ENCODE assay signal across 18 cellular contexts in genomic region chr3:15313461-15313860, GRCh38. TPM values are rescaled to one million over a fixed set of nuclear protein-coding genes. Genes with fewer than 3 reads are reported as not detected.
DNase-seq lines count a peak whose midpoint lies in the region; ATAC-seq and TF ChIP-seq lines count a peak whose summit lies in the region.
"Had no signal": no experiment of that assay in that cellular context is flagged by ENCODE, and none has a peak within 500 bp of the region (broad histone marks: within the 10 kb centered on the region; RNA-seq: fewer than 3 reads in every experiment).

No MANE protein-coding gene starts in this region.

- no peak for TF ChIP-seq POLR2A in right lobe of liver (IDR thresholded peaks at IDR 0.05)

- H3K4me3 Mint-ChIP-seq in CD8-positive, alpha-beta memory T cell: peak overlapping the region in 2 of 7 donors; percentile 9 to 43
- H3K4me3 Mint-ChIP-seq in naive thymus-derived CD8-positive, alpha-beta T cell: peak overlapping the region in 3 of 10 donors; percentile 10 to 51 (median 50)
- H3K4me3 Mint-ChIP-seq: GM23338 had no signal

- H3K9me3 ChIP-seq in CD8-positive, alpha-beta memory T cell (ENCODE audit: low read length): no peaks in the 10 kb centered on the region
- H3K9me3 ChIP-seq in SK-N-SH: no peaks in the 10 kb centered on the region
- no peaks in the 10 kb centered on the region for H3K9me3 ChIP-seq in right lobe of liver
- H3K9me3 ChIP-seq in PC-3 (ENCODE audit: low read length): no peaks in the 10 kb centered on the region

- H3K9ac ChIP-seq in SK-N-SH: no peak overlapping the region
- no peak overlapping the region for H3K9ac ChIP-seq in PC-3 (ENCODE audit: low read length)

- no peaks in the 10 kb centered on the region for H3K9me2 ChIP-seq in SK-N-SH
- no peaks in the 10 kb centered on the region for H3K9me2 ChIP-seq in PC-3 (replicated peaks; ENCODE audit: low read length)

- no peak overlapping the region for H3K4me3 ChIP-seq in CD8-positive, alpha-beta memory T cell (ENCODE audit: low read length)
- H3K4me3 ChIP-seq in SK-N-SH (ENCODE audit: low read depth in 2 of 2, low read length in 1 of 2): no peak overlapping the region
- no peak overlapping the region for H3K4me3 ChIP-seq in right lobe of liver
- H3K4me3 ChIP-seq in PC-3 (ENCODE audit: low read length): no peak overlapping the region
- H3K4me3 ChIP-seq: GM23338 had no signal

- peaks cover 13% of the 10 kb centered on the region for H3F3A ChIP-seq in SK-N-SH (replicated peaks; ENCODE audit: insufficient read depth)
- H3F3A ChIP-seq in PC-3 (ENCODE audit: low read length, unreplicated experiment): peaks cover 14% of the 10 kb centered on the region

- H3K36me3 Mint-ChIP-seq in CD8-positive, alpha-beta memory T cell: peaks cover 0 to 7% (median 4%) of the 10 kb centered on the region in 3 donors
- peaks cover 0 to 3% (median 0%) of the 10 kb centered on the region in 3 donors for H3K36me3 Mint-ChIP-seq in naive thymus-derived CD8-positive, alpha-beta T cell

- no peak for TF ChIP-seq EP300 in SK-N-SH (IDR thresholded peaks at IDR 0.05; ENCODE audit: borderline replicate concordance in 1 of 2, low read depth in 1 of 2, low read length in 1 of 2)

- peaks cover 75 to 90% (median 89%) of the 10 kb centered on the region in 3 donors for H3K4me1 Mint-ChIP-seq in CD8-positive, alpha-beta memory T cell
- peaks cover 10 to 84% (median 59%) of the 10 kb centered on the region in 4 donors for H3K4me1 Mint-ChIP-seq in naive thymus-derived CD8-positive, alpha-beta T cell

- CTCF ChIA-PET in CD8-positive, alpha-beta memory T cell (lab: Charles Lee): interaction anchor here (1.7 to 4.7 kb wide), 3 partner anchors 8 to 46 kb away, joined by 3 to 22 read pairs (median 8); partner anchors contain the start of gene SH3BP5
- CTCF ChIA-PET in SK-N-SH (lab: Yijun Ruan, JAX) (interaction anchor here (1.3 to 1.9 kb wide), 2 partner anchors 12 to 46 kb away, joined by 4 to 6 read pairs; no protein-coding TSS in a partner anchor), PC-3 (lab: Charles Lee) (no interaction called here)

- H3K27me3 Mint-ChIP-seq in CD8-positive, alpha-beta memory T cell: no peaks in the 10 kb centered on the region
- no peaks in the 10 kb centered on the region for H3K27me3 Mint-ChIP-seq in naive thymus-derived CD8-positive, alpha-beta T cell

- WGBS in SK-N-SH (ENCODE audit: low lambda C conversion rate): 92% methylated on average over 4 of the region's 4 CpGs
- 92% methylated on average over 4 of the region's 4 CpGs for WGBS in right lobe of liver (ENCODE audit: insufficient coverage, low coverage, low lambda C conversion rate, missing lambda C conversion rate)

- peaks cover 86% of the 10 kb centered on the region for H3K4me1 ChIP-seq in CD8-positive, alpha-beta memory T cell (ENCODE audit: insufficient read depth, low read length)
- H3K4me1 ChIP-seq in SK-N-SH (ENCODE audit: control insufficient read depth in 1 of 2, insufficient read depth in 2 of 2, low read depth in 1 of 2, low read length in 1 of 2) (peaks cover 2 to 37% of the 10 kb centered on the region in 2 experiments; a peak in 3 of 4 replicates), right lobe of liver (peaks cover 0 to 20% (median 6%) of the 10 kb centered on the region in 4 donors), PC-3 (ENCODE audit: insufficient read depth, low read length) (peaks cover 37% of the 10 kb centered on the region)

- intact Hi-C loops in right lobe of liver (cut with DNase I) (no loop called here), PC-3 (cut with micrococcal nuclease) (no loop called here)

- no peaks in the 10 kb centered on the region for H4K20me1 ChIP-seq in SK-N-SH (ENCODE audit: insufficient read depth)
- H4K20me1 ChIP-seq in PC-3 (ENCODE audit: low read length): no peaks in the 10 kb centered on the region

- POLR2A ChIA-PET in CD8-positive, alpha-beta memory T cell (lab: Charles Lee): no interaction called here
- POLR2A ChIA-PET in naive thymus-derived CD8-positive, alpha-beta T cell (lab: Charles Lee): no interaction called here
- POLR2A ChIA-PET in SK-N-SH (lab: Yijun Ruan, JAX) (no interaction called here), PC-3 (lab: Charles Lee; ENCODE audit: unreplicated experiment) (no interaction called here)

- BruUV-seq in PC-3 (replicated peaks; lab: Mats Ljungman, UMichigan): no TSS peak

- H2AFZ ChIP-seq in SK-N-SH (ENCODE audit: low read depth) (no peak overlapping the region), PC-3 (ENCODE audit: low read length) (no peak overlapping the region)
- H2AFZ ChIP-seq: GM23338 had no signal

- peak overlapping the region in 7 of 8 donors; percentile 17 to 83 (median 57) for H3K27ac Mint-ChIP-seq in CD8-positive, alpha-beta memory T cell
- peak overlapping the region in 4 of 10 donors; percentile 14 to 50 (median 33) for H3K27ac Mint-ChIP-seq in naive thymus-derived CD8-positive, alpha-beta T cell

- TF ChIP-seq RAD21 in SK-N-SH (IDR thresholded peaks at IDR 0.05; ENCODE audit: low read length): no peak

- no peak overlapping the region for H3K27ac ChIP-seq in CD8-positive, alpha-beta memory T cell (ENCODE audit: low read depth, low read length)
- H3K27ac ChIP-seq in SK-N-SH (ENCODE audit: low read depth in 2 of 2, low read length in 1 of 2) (no peak overlapping the region), right lobe of liver (no peak overlapping the region), PC-3 (ENCODE audit: low read length) (no peak overlapping the region)

- peaks cover 1% of the 10 kb centered on the region; the same call in 1 of the 2 replicates for H3K79me2 ChIP-seq in SK-N-SH (ENCODE audit: insufficient read depth)
- H3K79me2 ChIP-seq in PC-3 (ENCODE audit: low read length): peaks cover 36% of the 10 kb centered on the region

- DNase-seq in Ammon's horn (ENCODE audit: low spot score) (peak; percentile 54), NCI-H510A treated with DMSO at 0.1 percent for 48 hours (lab: John Stamatoyannopoulos, UW) (peak; percentile 94), SK-N-SH (no peak), right lobe of liver (no peak), NCI-H226 (no peak), PC-3 (no peak)
- DNase-seq in CD8-positive, alpha-beta memory T cell: peak in 2 of 5 donors; percentile 35 to 53
- DNase-seq in naive thymus-derived CD8-positive, alpha-beta T cell: peak in 5 of 10 donors; percentile 28 to 62 (median 49)
- DNase-seq: activated CD4-positive, CD25-positive, alpha-beta regulatory T cell treated with anti-CD3 and anti-CD28 coated beads, Interleukin-2, amount 50 U/mL, for 72 hours; activated T-cell treated with anti-CD3 and anti-CD28 coated beads, Interleukin-2, amount 50 U/mL, for 48 hours; C1 segment of cervical spinal cord; cerebellar nuclear complex; IMR-90; islet precursor cell; NCI-H2081 treated with DMSO at 0.1 percent for 48 hours; stimulated activated CD4-positive, alpha-beta T cell treated with anti-CD3 and anti-CD28 coated beads, Interleukin-1b, Interleukin-23, amount 100 ng/mL, for 48 hours had no signal

- TF ChIP-seq CTCF in SK-N-SH (IDR thresholded peaks at IDR 0.05) (no peak), right lobe of liver (IDR thresholded peaks at IDR 0.05) (no peak), PC-3 (conservative IDR thresholded peaks at IDR 0.05; ENCODE audit: low read depth, low read length) (no peak)

- H3K27me3 ChIP-seq in CD8-positive, alpha-beta memory T cell (ENCODE audit: insufficient read depth, low read length, poor library complexity, severe bottlenecking): no peaks in the 10 kb centered on the region
- H3K27me3 ChIP-seq in SK-N-SH (ENCODE audit: insufficient read depth): no peaks in the 10 kb centered on the region
- no peaks in the 10 kb centered on the region for H3K27me3 ChIP-seq in right lobe of liver
- H3K27me3 ChIP-seq in PC-3 (ENCODE audit: low read length): no peaks in the 10 kb centered on the region

- no peaks in the 10 kb centered on the region for H3K36me3 ChIP-seq in CD8-positive, alpha-beta memory T cell (ENCODE audit: insufficient read depth, low read length)
- H3K36me3 ChIP-seq in SK-N-SH (replicated peaks in 1 of 2; ENCODE audit: control insufficient read depth in 1 of 2, insufficient read depth in 2 of 2, low read length in 1 of 2) (no peaks in the 10 kb centered on the region), right lobe of liver (no peaks in the 10 kb centered on the region), PC-3 (ENCODE audit: low read depth, low read length) (no peaks in the 10 kb centered on the region)

- no peak overlapping the region for H3K4me2 ChIP-seq in SK-N-SH
- H3K4me2 ChIP-seq in PC-3 (ENCODE audit: low read length): no peak overlapping the region
- H3K4me2 ChIP-seq: GM23338 had no signal

- peak; percentile 71 to 93 for ATAC-seq in naive thymus-derived CD8-positive, alpha-beta T cell
- no peak for ATAC-seq in right lobe of liver
- ATAC-seq in PC-3: no peak
- ATAC-seq: Panc1 had no signal

- H3K9me3 Mint-ChIP-seq in CD8-positive, alpha-beta memory T cell: no peaks in the 10 kb centered on the region
- no peaks in the 10 kb centered on the region for H3K9me3 Mint-ChIP-seq in naive thymus-derived CD8-positive, alpha-beta T cell
- H3K9me3 Mint-ChIP-seq: GM23338 had no signal

TF ChIP-seq in SK-N-SH, 30 proteins besides CTCF, POLR2A, EP300 and RAD21 (continues in another document):
- TF ChIP-seq USF2 (IDR thresholded peaks at IDR 0.05; ENCODE audit: borderline replicate concordance, low read depth, low read length): no peak

RNA-seq across cellular contexts. Expression of gene SH3BP5, which starts 18.9 kb away (rescaled TPM):
- total RNA-seq in CD8-positive, alpha-beta memory T cell: 10 to 100 TPM; 14.2 to 15.5 TPM
- polyA plus RNA-seq in CD8-positive, alpha-beta memory T cell: 84.3 TPM
- 1 to 10 TPM; 4.4 to 4.8 TPM for total RNA-seq in naive thymus-derived CD8-positive, alpha-beta T cell
- 10 to 100 TPM; 12.1 to 26.1 (median 13.7) TPM for polyA plus RNA-seq in naive thymus-derived CD8-positive, alpha-beta T cell
- polyA plus RNA-seq in SK-N-SH (2012; rRNA removed): 29.5 and 32.3 TPM in 2 replicates
- 27.5 and 29.2 TPM in 2 replicates for polyA plus RNA-seq in SK-N-SH (2012; cell fraction: cytosol; rRNA removed)
- polyA plus RNA-seq in SK-N-SH (2012; cell fraction: nucleus; rRNA removed): 33.0 and 35.2 TPM in 2 replicates
- total RNA-seq in right lobe of liver: 10 to 100 TPM in 4 of 6 experiments, 1 to 10 TPM in 2; 8.9 to 19.2 (median 13.8) TPM
- 21.2 and 23.0 TPM in 2 replicates for total RNA-seq in PC-3 (2014; rRNA removed)

Comparison
In these comparisons a context has a peak if more than half of its experiments do, and no peak if none do; other contexts are left out.
1. DNase-seq: peak in Ammon's horn (single experiment) and NCI-H510A treated with DMSO at 0.1 percent for 48 hours (single experiment); none in SK-N-SH (single experiment), right lobe of liver (0 of 3), NCI-H226 (single experiment) and PC-3 (single experiment).
2. ATAC-seq: peak in naive thymus-derived CD8-positive, alpha-beta T cell (2 of 2); none in right lobe of liver (0 of 4) and PC-3 (single experiment).